Comparison of ENCODE assay signal across 8 cellular contexts in genomic region chr12:8026282-8026637, GRCh38.
A peak's percentile ranks its signal among the peaks of the same experiment; 100 is the strongest.
DNase-seq lines count a peak whose midpoint lies in the region; ATAC-seq and FAIRE-seq lines count a peak whose summit lies in the region.

No MANE protein-coding gene starts in this region.

- H3K27me3 Mint-ChIP-seq in memory B cell, result no peaks in the 10 kb centered on the region

- H3K4me3 ChIP-seq in HUES48 (ENCODE audit: low read depth, low read length), result peak overlapping the region; percentile 78

- H3K36me3 ChIP-seq in HUES48 (ENCODE audit: control insufficient read depth, insufficient read depth, low read length), result no peaks in the 10 kb centered on the region

- H3K27ac ChIP-seq in HUES48 (ENCODE audit: low read depth, low read length) (peak overlapping the region; percentile 100), caudate nucleus (ENCODE audit: low read depth, low read length) (peak overlapping the region; percentile 100)

- no peaks in the 10 kb centered on the region for H3K9me3 ChIP-seq in HUES48 (ENCODE audit: control insufficient read depth, insufficient read depth, low read length)

- H3K4me3 Mint-ChIP-seq in memory B cell, result peak overlapping the region; percentile 95

- ATAC-seq in GM21447 (IDR thresholded peaks at IDR 0.05; ENCODE audit: unreplicated experiment), result peak; percentile 20
- peak; percentile 18 for ATAC-seq in memory B cell (ENCODE audit: low read depth)

- no peaks in the 10 kb centered on the region for H3K27me3 ChIP-seq in HUES48 (ENCODE audit: control insufficient read depth, insufficient read depth, low read length)

- DNase-seq in DMS53 (lab: John Stamatoyannopoulos, UW) (peak; percentile 92), caudate nucleus (lab: John Stamatoyannopoulos, UW) (peak in 4 of 61 donors; percentile 54 to 88 (median 72)), memory B cell (ENCODE audit: low spot score in 2 of 2) (no peak), urothelium cell line (ENCODE audit: low spot score) (no peak), NCI-H345 treated with DMSO at 0.1 percent for 48 hours (lab: John Stamatoyannopoulos, UW; ENCODE audit: unreplicated experiment) (no peak), KG1 (lab: John Stamatoyannopoulos, UW) (no peak)

- H3K36me3 Mint-ChIP-seq in memory B cell, result peaks cover 1% of the 10 kb centered on the region

- H3K4me1 ChIP-seq in HUES48 (ENCODE audit: control insufficient read depth, insufficient read depth, low read length), result no peaks in the 10 kb centered on the region

- peaks cover 2% of the 10 kb centered on the region for H3K4me1 Mint-ChIP-seq in memory B cell

- no peaks in the 10 kb centered on the region for H3K9me3 Mint-ChIP-seq in memory B cell

- peak overlapping the region; percentile 66 for H3K9ac ChIP-seq in HUES48 (ENCODE audit: low read depth, low read length)

- peak overlapping the region; percentile 100 for H3K27ac Mint-ChIP-seq in memory B cell

- peak; percentile 98 for FAIRE-seq in urothelium cell line (lab: Jason Lieb, UNC)
